Comparison of ENCODE assay signal across 1 cellular context in the genomic region with DNA sequence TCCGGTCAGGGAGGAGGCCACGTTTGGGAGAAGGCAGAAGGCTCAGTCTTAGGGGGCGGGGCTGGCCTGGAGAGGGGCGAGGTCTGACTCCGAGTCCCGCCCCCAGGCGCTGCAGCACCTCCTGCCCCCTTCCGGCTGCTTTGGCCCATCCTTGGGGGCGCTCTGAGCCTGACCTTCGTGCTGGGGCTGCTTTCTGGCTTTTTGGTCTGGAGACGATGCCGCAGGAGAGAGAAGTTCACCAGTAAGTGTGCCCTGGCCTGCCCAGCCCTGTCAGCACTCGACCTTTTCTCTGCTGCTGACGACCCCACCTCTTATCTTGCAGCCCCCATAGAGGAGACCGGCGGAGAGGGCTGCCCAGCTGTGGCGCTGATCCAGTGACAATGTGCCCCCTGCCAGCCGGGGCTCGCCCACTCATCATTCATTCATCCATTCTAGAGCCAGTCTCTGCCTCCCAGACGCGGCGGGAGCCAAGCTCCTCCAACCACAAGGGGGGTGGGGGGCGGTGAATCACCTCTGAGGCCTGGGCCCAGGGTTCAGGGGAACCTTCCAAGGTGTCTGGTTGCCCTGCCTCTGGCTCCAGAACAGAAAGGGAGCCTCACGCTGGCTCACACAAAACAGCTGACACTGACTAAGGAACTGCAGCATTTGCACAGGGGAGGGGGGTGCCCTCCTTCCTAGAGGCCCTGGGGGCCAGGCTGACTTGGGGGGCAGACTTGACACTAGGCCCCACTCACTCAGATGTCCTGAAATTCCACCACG.
TF ChIP-seq lines count a peak whose summit lies in the region.

No MANE protein-coding gene starts in this region.

TF ChIP-seq in IMR-90, 13 proteins besides CTCF, POLR2A, EP300 and RAD21:
- TF ChIP-seq FOS (IDR thresholded peaks at IDR 0.05; ENCODE audit: low read depth, low read length) (peak; percentile 80), MAFK (IDR thresholded peaks at IDR 0.05; ENCODE audit: low read depth, low read length) (peak; percentile 37; the same call in 1 of the 2 replicates), RFX5 (IDR thresholded peaks at IDR 0.05; ENCODE audit: low read depth, low read length) (no peak), RCOR1 (IDR thresholded peaks at IDR 0.05; ENCODE audit: insufficient replicate concordance, low read length) (peak; percentile 26), CHD1 (IDR thresholded peaks at IDR 0.05; ENCODE audit: low read depth, low read length) (no peak; the same call in 1 of the 2 replicates), NFE2L2 (IDR thresholded peaks at IDR 0.05; ENCODE audit: low read depth, low read length) (no peak), BHLHE40 (IDR thresholded peaks at IDR 0.05; ENCODE audit: low read depth, low read length) (no peak), CEBPB (IDR thresholded peaks at IDR 0.05; ENCODE audit: low read depth, low read length) (no peak), SMC3 (IDR thresholded peaks at IDR 0.05; ENCODE audit: low read depth, low read length) (no peak), MAZ (IDR thresholded peaks at IDR 0.05; ENCODE audit: borderline replicate concordance, low read depth, low read length) (peak; percentile 51)
- TF ChIP-seq, protein P1, sequence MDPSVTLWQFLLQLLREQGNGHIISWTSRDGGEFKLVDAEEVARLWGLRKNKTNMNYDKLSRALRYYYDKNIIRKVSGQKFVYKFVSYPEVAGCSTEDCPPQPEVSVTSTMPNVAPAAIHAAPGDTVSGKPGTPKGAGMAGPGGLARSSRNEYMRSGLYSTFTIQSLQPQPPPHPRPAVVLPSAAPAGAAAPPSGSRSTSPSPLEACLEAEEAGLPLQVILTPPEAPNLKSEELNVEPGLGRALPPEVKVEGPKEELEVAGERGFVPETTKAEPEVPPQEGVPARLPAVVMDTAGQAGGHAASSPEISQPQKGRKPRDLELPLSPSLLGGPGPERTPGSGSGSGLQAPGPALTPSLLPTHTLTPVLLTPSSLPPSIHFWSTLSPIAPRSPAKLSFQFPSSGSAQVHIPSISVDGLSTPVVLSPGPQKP (IDR thresholded peaks at IDR 0.05; ENCODE audit: borderline replicate concordance, low read depth, low read length) = no peak
- TF ChIP-seq, protein P2, sequence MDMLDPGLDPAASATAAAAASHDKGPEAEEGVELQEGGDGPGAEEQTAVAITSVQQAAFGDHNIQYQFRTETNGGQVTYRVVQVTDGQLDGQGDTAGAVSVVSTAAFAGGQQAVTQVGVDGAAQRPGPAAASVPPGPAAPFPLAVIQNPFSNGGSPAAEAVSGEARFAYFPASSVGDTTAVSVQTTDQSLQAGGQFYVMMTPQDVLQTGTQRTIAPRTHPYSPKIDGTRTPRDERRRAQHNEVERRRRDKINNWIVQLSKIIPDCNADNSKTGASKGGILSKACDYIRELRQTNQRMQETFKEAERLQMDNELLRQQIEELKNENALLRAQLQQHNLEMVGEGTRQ (IDR thresholded peaks at IDR 0.05; ENCODE audit: low read depth, low read length) = peak; percentile 32
